ENCODE assay signal across 22 cellular contexts in genomic region chr15:93770788-93771187, GRCh38.
DNase-seq lines count a peak whose midpoint lies in the region; ATAC-seq, FAIRE-seq and TF ChIP-seq lines count a peak whose summit lies in the region.
"Had no signal": no experiment of that assay in that cellular context is flagged by ENCODE, and none has a peak within 500 bp of the region (broad histone marks: within the 10 kb centered on the region; RNA-seq: fewer than 3 reads in every experiment).

No MANE protein-coding gene starts in this region.

- H3K9ac ChIP-seq in mammary epithelial cell (ENCODE audit: insufficient read depth, low read length), result no peak overlapping the region
- no peak overlapping the region for H3K9ac ChIP-seq in keratinocyte (ENCODE audit: control insufficient read depth, extremely low read depth, insufficient read depth, low read length)
- H3K9ac ChIP-seq: BLaER1, GM23248 had no signal

- H3K27me3 Mint-ChIP-seq in MCF 10A (ENCODE audit: insufficient read depth, unreplicated experiment) (no peaks in the 10 kb centered on the region), GM23338 (ENCODE audit: insufficient read depth, low read depth, poor library complexity) (peaks cover 5% of the 10 kb centered on the region)
- no peaks in the 10 kb centered on the region for H3K27me3 Mint-ChIP-seq in activated T-cell treated with anti-CD3 and anti-CD28 coated beads, Interleukin-2, amount 50 U/mL, for 4 hours (ENCODE audit: low read depth)
- H3K27me3 Mint-ChIP-seq: B cell had no signal

- 0% methylated on average over 1 of the region's 1 CpG for WGBS in mammary epithelial cell (ENCODE audit: low coverage, missing lambda C conversion rate)

- DNase-seq in mammary epithelial cell (no peak), MCF 10A (ENCODE audit: unreplicated experiment) (no peak), GM23338 (ENCODE audit: low spot score) (no peak), epithelial cell of esophagus (ENCODE audit: low read depth) (peak; percentile 24), keratinocyte (ENCODE audit: low read depth, low spot score) (no peak), NCI-H1092 treated with DMSO at 0.1 percent for 48 hours (lab: John Stamatoyannopoulos, UW) (no peak), NCI-H2227 treated with DMSO at 0.1 percent for 48 hours (lab: John Stamatoyannopoulos, UW) (no peak)
- no peak for DNase-seq in activated T-cell treated with anti-CD3 and anti-CD28 coated beads, Interleukin-2, amount 50 U/mL, for 4 hours
- DNase-seq: 8988T; Caco-2; CD4-positive, CD25-positive, alpha-beta regulatory T cell; CD8-positive, alpha-beta T cell; DMS153; DND-41; GM23248; H9 had no signal

- in situ Hi-C loops in mammary epithelial cell (cut with MboI; ENCODE audit: low sequenced_read_pairs in 2 of 2), result no loop called here

- FAIRE-seq in keratinocyte (lab: Jason Lieb, UNC), result no peak
- FAIRE-seq: G401.6, GM12892 had no signal

- H3K79me2 ChIP-seq in mammary epithelial cell (ENCODE audit: insufficient read depth, low read length) (no peaks in the 10 kb centered on the region), GM23338 (replicated peaks; ENCODE audit: insufficient read depth) (no peaks in the 10 kb centered on the region), keratinocyte (ENCODE audit: control insufficient read depth, insufficient read depth, low read length) (no peaks in the 10 kb centered on the region)

- H3K27ac Mint-ChIP-seq in MCF 10A (ENCODE audit: low read depth, unreplicated experiment) (no peak overlapping the region), GM23338 (no peak overlapping the region)
- H3K27ac Mint-ChIP-seq: B cell; CD4-positive, CD25-positive, alpha-beta regulatory T cell; CD8-positive, alpha-beta T cell had no signal

- H3K9me3 ChIP-seq in mammary epithelial cell (replicated peaks; ENCODE audit: insufficient read depth, low read length) (no peaks in the 10 kb centered on the region), keratinocyte (ENCODE audit: control insufficient read depth, low read depth, low read length) (no peaks in the 10 kb centered on the region)
- H3K9me3 ChIP-seq: BLaER1, Caco-2 had no signal

- H3F3A ChIP-seq in GM23338 (replicated peaks; ENCODE audit: low read depth), result no peaks in the 10 kb centered on the region

- CTCF ChIA-PET in mammary epithelial cell (lab: Charles Lee; ENCODE audit: low non-redundant PET), result no interaction called here
- CTCF ChIA-PET in MCF 10A (lab: Yijun Ruan, JAX), result no interaction called here

- no peak overlapping the region for H3K27ac ChIP-seq in mammary epithelial cell (ENCODE audit: insufficient read depth, low read depth, low read length)
- no peak overlapping the region for H3K27ac ChIP-seq in GM23338 (ENCODE audit: low read depth)
- no peak overlapping the region for H3K27ac ChIP-seq in keratinocyte (ENCODE audit: control insufficient read depth, insufficient read depth, low read length)
- H3K27ac ChIP-seq: BLaER1, C4-2B, GM23248 had no signal

- no peaks in the 10 kb centered on the region for H3K27me3 ChIP-seq in mammary epithelial cell (ENCODE audit: insufficient read depth, low read length)
- H3K27me3 ChIP-seq in GM23338 (ENCODE audit: insufficient read depth), result no peaks in the 10 kb centered on the region
- H3K27me3 ChIP-seq in keratinocyte (ENCODE audit: control insufficient read depth, extremely low read depth, insufficient read depth, low read length), result no peaks in the 10 kb centered on the region
- H3K27me3 ChIP-seq: BLaER1 had no signal

- no peaks in the 10 kb centered on the region for H3K9me1 ChIP-seq in keratinocyte (ENCODE audit: control insufficient read depth, extremely low read depth, insufficient read depth, low read length)

- no peaks in the 10 kb centered on the region for H4K20me1 ChIP-seq in mammary epithelial cell (ENCODE audit: insufficient read depth, low read length)
- H4K20me1 ChIP-seq in GM23338 (replicated peaks; ENCODE audit: insufficient read depth), result no peaks in the 10 kb centered on the region
- H4K20me1 ChIP-seq in keratinocyte (ENCODE audit: control insufficient read depth, extremely low read depth, insufficient read depth, low read length), result no peaks in the 10 kb centered on the region
- H4K20me1 ChIP-seq: BLaER1 had no signal

- dilution Hi-C loops in mammary epithelial cell (cut with HindIII; ENCODE audit: low sequenced_read_pairs) (no loop called here), keratinocyte (cut with MboI; ENCODE audit: extremely low pct_ligation_motif_present, low sequenced_read_pairs) (no loop called here)

- no peak overlapping the region for H2AFZ ChIP-seq in mammary epithelial cell (ENCODE audit: low read depth, low read length)
- H2AFZ ChIP-seq in GM23338, result peak overlapping the region; percentile 60; the same call in 1 of the 2 replicates
- H2AFZ ChIP-seq in keratinocyte (ENCODE audit: control insufficient read depth, low read length), result no peak overlapping the region
- H2AFZ ChIP-seq: GM23248 had no signal

- TF ChIP-seq CTCF in mammary epithelial cell (conservative IDR thresholded peaks at IDR 0.05 in 1 of 2, IDR thresholded peaks at IDR 0.05 in 1 of 2; ENCODE audit: extremely low read depth in 1 of 2, insufficient read depth in 1 of 2, low read depth in 1 of 2, low read length in 2 of 2), result no peak
- no peak for TF ChIP-seq CTCF in MCF 10A (IDR thresholded peaks at IDR 0.05; ENCODE audit: unreplicated experiment)
- no peak for TF ChIP-seq CTCF in GM23338 (conservative IDR thresholded peaks at IDR 0.05; ENCODE audit: low read depth in 2 of 2)
- no peak for TF ChIP-seq CTCF in epithelial cell of esophagus (IDR thresholded peaks at IDR 0.05; ENCODE audit: insufficient read depth, low read depth, low read length, missing control alignments)
- TF ChIP-seq CTCF in keratinocyte (optimal IDR thresholded peaks at IDR 0.05 in 1 of 3, IDR thresholded peaks at IDR 0.05 in 1 of 3, conservative IDR thresholded peaks at IDR 0.05 in 1 of 3; ENCODE audit: extremely low read depth in 1 of 3, insufficient read depth in 2 of 3, low read length in 3 of 3), result no peak

- no peaks in the 10 kb centered on the region for H3K36me3 ChIP-seq in mammary epithelial cell (ENCODE audit: insufficient read depth, low read length)
- no peaks in the 10 kb centered on the region for H3K36me3 ChIP-seq in GM23338 (ENCODE audit: insufficient read depth)
- no peaks in the 10 kb centered on the region for H3K36me3 ChIP-seq in keratinocyte (ENCODE audit: control insufficient read depth in 2 of 2, extremely low read depth in 1 of 2, insufficient read depth in 2 of 2, low read length in 2 of 2)
- H3K36me3 ChIP-seq: BLaER1 had no signal

- H3K4me2 ChIP-seq in mammary epithelial cell (ENCODE audit: insufficient read depth, low read depth, low read length) (peak overlapping the region; percentile 61), GM23338 (no peak overlapping the region), keratinocyte (ENCODE audit: control insufficient read depth, extremely low read depth, insufficient read depth, low read depth, low read length) (peak overlapping the region; percentile 73)
- H3K4me2 ChIP-seq: BLaER1 had no signal

- no TSS peak for BruUV-seq in mammary epithelial cell (replicated peaks; lab: Mats Ljungman, UMichigan)
- BruUV-seq in MCF 10A (replicated peaks; lab: Mats Ljungman, UMichigan), result no TSS peak

- H3K4me3 ChIP-seq in mammary epithelial cell (replicated peaks in 1 of 3; ENCODE audit: insufficient read depth in 1 of 3, low read depth in 2 of 3, low read length in 3 of 3) (no peak overlapping the region), GM23338 (no peak overlapping the region), epithelial cell of esophagus (ENCODE audit: low read length) (no peak overlapping the region), keratinocyte (ENCODE audit: control insufficient read depth in 2 of 3, extremely low read depth in 1 of 3, insufficient read depth in 2 of 3, low read depth in 1 of 3, low read length in 3 of 3) (no peak overlapping the region)
- H3K4me3 ChIP-seq: BLaER1, GM23248 had no signal

- H3K4me1 Mint-ChIP-seq in MCF 10A (ENCODE audit: insufficient read depth, unreplicated experiment) (peaks cover 6% of the 10 kb centered on the region), GM23338 (peaks cover 10% of the 10 kb centered on the region)
- H3K4me1 Mint-ChIP-seq in activated T-cell treated with anti-CD3 and anti-CD28 coated beads, Interleukin-2, amount 50 U/mL, for 4 hours (ENCODE audit: low read depth), result no peaks in the 10 kb centered on the region
- H3K4me1 Mint-ChIP-seq: B cell; CD4-positive, CD25-positive, alpha-beta regulatory T cell had no signal

- no peak overlapping the region for H3K4me3 Mint-ChIP-seq in MCF 10A (ENCODE audit: unreplicated experiment)
- no peak overlapping the region for H3K4me3 Mint-ChIP-seq in GM23338
- no peak overlapping the region for H3K4me3 Mint-ChIP-seq in activated T-cell treated with anti-CD3 and anti-CD28 coated beads, Interleukin-2, amount 50 U/mL, for 4 hours
- H3K4me3 Mint-ChIP-seq: B cell; CD4-positive, CD25-positive, alpha-beta regulatory T cell; CD8-positive, alpha-beta T cell; H9 had no signal

- H3K9me3 Mint-ChIP-seq in MCF 10A (ENCODE audit: unreplicated experiment), result peaks cover 12% of the 10 kb centered on the region
- H3K9me3 Mint-ChIP-seq in GM23338, result peaks cover 13% of the 10 kb centered on the region
- no peaks in the 10 kb centered on the region for H3K9me3 Mint-ChIP-seq in activated T-cell treated with anti-CD3 and anti-CD28 coated beads, Interleukin-2, amount 50 U/mL, for 4 hours
- H3K9me3 Mint-ChIP-seq: CD8-positive, alpha-beta T cell had no signal

- H3K4me1 ChIP-seq in mammary epithelial cell (ENCODE audit: insufficient read depth, low read length) (peaks cover 24% of the 10 kb centered on the region), GM23338 (ENCODE audit: insufficient read depth) (peaks cover 7% of the 10 kb centered on the region; the same call in 1 of the 2 replicates), keratinocyte (ENCODE audit: control insufficient read depth, extremely low read depth, insufficient read depth, low read length) (peaks cover 22% of the 10 kb centered on the region)
- H3K4me1 ChIP-seq: BLaER1, Caco-2 had no signal

- POLR2A ChIA-PET in MCF 10A (lab: Yijun Ruan, JAX), result interaction anchor here (0.8 to 1.5 kb wide), 3 partner anchors 32 to 172 kb away, joined by 3 read pairs; no protein-coding TSS in a partner anchor

- ATAC-seq in GM23338, result no peak
- ATAC-seq in activated T-cell treated with anti-CD3 and anti-CD28 coated beads, Interleukin-2, amount 50 U/mL, for 4 hours, result no peak
- ATAC-seq: CD8-positive, alpha-beta T cell; HCT116 had no signal

- H3K36me3 Mint-ChIP-seq in MCF 10A (ENCODE audit: insufficient read depth, unreplicated experiment) (no peaks in the 10 kb centered on the region), GM23338 (ENCODE audit: low read depth) (no peaks in the 10 kb centered on the region; the same call in 2 of the 3 replicates)
- no peaks in the 10 kb centered on the region for H3K36me3 Mint-ChIP-seq in activated T-cell treated with anti-CD3 and anti-CD28 coated beads, Interleukin-2, amount 50 U/mL, for 4 hours (ENCODE audit: insufficient read depth)
- H3K36me3 Mint-ChIP-seq: CD4-positive, CD25-positive, alpha-beta regulatory T cell; CD8-positive, alpha-beta T cell had no signal

- intact Hi-C loops in mammary epithelial cell (cut with micrococcal nuclease) (loop anchor here (5.0 to 10.0 kb wide), 3 partner anchors 63 to 683 kb away; partner anchors contain the start of gene RGMA), MCF 10A (cut with micrococcal nuclease) (no loop called here)

- H3K9me2 ChIP-seq in GM23338 (ENCODE audit: insufficient read depth), result no peaks in the 10 kb centered on the region

TF ChIP-seq in GM23338, 12 proteins besides CTCF, POLR2A, EP300 and RAD21 (continues in another document):
- no peak for TF ChIP-seq POLR2AphosphoS5 (IDR thresholded peaks at IDR 0.05; ENCODE audit: low read depth)
